Comparison of ENCODE assay signal across 8 cellular contexts in the genomic region with DNA sequence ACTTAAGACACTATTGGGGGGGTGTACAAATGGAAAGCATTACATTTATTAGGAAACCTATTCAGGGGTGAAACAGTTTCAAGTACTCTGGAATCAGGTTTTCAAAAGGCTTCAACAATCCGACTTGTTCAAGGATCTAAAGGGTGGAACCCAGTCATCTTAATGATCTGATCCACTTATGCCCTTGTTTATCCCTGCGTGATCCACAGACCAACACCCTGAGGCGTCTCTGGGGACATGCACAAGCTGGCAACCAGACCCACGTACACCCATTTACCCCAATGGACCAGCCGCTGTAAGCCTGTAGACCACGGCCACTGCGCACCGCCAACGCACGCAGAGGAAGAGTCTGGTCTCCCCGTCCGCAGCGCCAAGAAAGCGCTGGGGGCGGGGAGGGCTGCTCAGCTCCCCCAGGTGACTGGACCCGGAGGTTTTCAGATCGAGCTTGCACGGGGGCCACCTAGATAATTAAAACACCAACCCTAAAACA. TPM values are rescaled to one million over a fixed set of nuclear protein-coding genes. Genes with fewer than 3 reads are reported as not detected.
DNase-seq lines count a peak whose midpoint lies in the region; ATAC-seq, FAIRE-seq and TF ChIP-seq lines count a peak whose summit lies in the region.

No MANE protein-coding gene starts in this region.

- no peaks in the 10 kb centered on the region for H3K9me3 ChIP-seq in cardiac muscle cell (ENCODE audit: low read depth)

- H3K4me3 Mint-ChIP-seq in activated CD8-positive, alpha-beta T cell treated with anti-CD3 and anti-CD28 coated beads, Interleukin-2, amount 10 ng/mL, durations not matched to agents 7 days and 5 days = peak overlapping the region; percentile 91

- H3K27ac Mint-ChIP-seq in activated CD8-positive, alpha-beta T cell treated with anti-CD3 and anti-CD28 coated beads, Interleukin-2, amount 10 ng/mL, durations not matched to agents 7 days and 5 days = peak overlapping the region; percentile 91

- H3K36me3 Mint-ChIP-seq in activated CD8-positive, alpha-beta T cell treated with anti-CD3 and anti-CD28 coated beads, Interleukin-2, amount 10 ng/mL, durations not matched to agents 7 days and 5 days (ENCODE audit: low read depth) = peaks cover 88% of the 10 kb centered on the region

- H3K4me1 Mint-ChIP-seq in activated CD8-positive, alpha-beta T cell treated with anti-CD3 and anti-CD28 coated beads, Interleukin-2, amount 10 ng/mL, durations not matched to agents 7 days and 5 days (ENCODE audit: low read depth) = peaks cover 72% of the 10 kb centered on the region

- CTCF ChIA-PET in activated CD8-positive, alpha-beta T cell treated with anti-CD3 and anti-CD28 coated beads, Interleukin-2, amount 10 ng/mL, durations not matched to agents 7 days and 5 days (lab: Charles Lee) = interaction anchor here (0.7 to 1.5 kb wide), 6 partner anchors 10 to 42 kb away, joined by 3 to 5 read pairs (median 4); a partner anchor contains a TSS

- ATAC-seq in Right ventricle myocardium inferior = no peak
- ATAC-seq in activated CD8-positive, alpha-beta T cell treated with anti-CD3 and anti-CD28 coated beads, Interleukin-2, amount 10 ng/mL, durations not matched to agents 7 days and 5 days = no peak
- no peak for ATAC-seq in HG03457 (IDR thresholded peaks at IDR 0.05; ENCODE audit: unreplicated experiment)

- no peaks in the 10 kb centered on the region for H3K27me3 ChIP-seq in cardiac muscle cell
- no peaks in the 10 kb centered on the region for H3K27me3 ChIP-seq in rectal smooth muscle tissue (ENCODE audit: control insufficient read depth, insufficient read depth, low read length)

- H3K9ac ChIP-seq in rectal smooth muscle tissue (ENCODE audit: low read length) = peak overlapping the region; percentile 64

- TF ChIP-seq CTCF in cardiac muscle cell (IDR thresholded peaks at IDR 0.05; ENCODE audit: low read depth, low read length) (no peak), foreskin fibroblast (IDR thresholded peaks at IDR 0.05; ENCODE audit: low read depth, low read length) (no peak)

- H3K9me3 Mint-ChIP-seq in activated CD8-positive, alpha-beta T cell treated with anti-CD3 and anti-CD28 coated beads, Interleukin-2, amount 10 ng/mL, durations not matched to agents 7 days and 5 days (ENCODE audit: insufficient read depth) = no peaks in the 10 kb centered on the region

- DNase-seq in cardiac muscle cell (ENCODE audit: low read depth in 1 of 2, low spot score in 1 of 2) (peak in 1 of 2 donors; percentile 22), Right ventricle myocardium inferior (ENCODE audit: missing footprints) (no peak), foreskin fibroblast (peak in 1 of 2 donors; percentile 44), frontal cortex (ENCODE audit: low spot score in 2 of 2) (no peak), ecto neural progenitor cell (ENCODE audit: low spot score) (no peak)
- DNase-seq in activated CD8-positive, alpha-beta T cell treated with anti-CD3 and anti-CD28 coated beads, Interleukin-2, amount 10 ng/mL, durations not matched to agents 7 days and 5 days = peak; percentile 48

- H3K27ac ChIP-seq in cardiac muscle cell (peak overlapping the region; percentile 97), rectal smooth muscle tissue (ENCODE audit: low read depth, low read length) (peak overlapping the region; percentile 88)

- H3K36me3 ChIP-seq in cardiac muscle cell (peaks cover 26% of the 10 kb centered on the region), rectal smooth muscle tissue (ENCODE audit: control insufficient read depth, insufficient read depth, low read length) (peaks cover 22% of the 10 kb centered on the region)

- FAIRE-seq in frontal cortex (lab: Jason Lieb, UNC) = no peak

- no peaks in the 10 kb centered on the region for H3K27me3 Mint-ChIP-seq in activated CD8-positive, alpha-beta T cell treated with anti-CD3 and anti-CD28 coated beads, Interleukin-2, amount 10 ng/mL, durations not matched to agents 7 days and 5 days (ENCODE audit: low read depth)

- POLR2A ChIA-PET in activated CD8-positive, alpha-beta T cell treated with anti-CD3 and anti-CD28 coated beads, Interleukin-2, amount 10 ng/mL, durations not matched to agents 7 days and 5 days (lab: Charles Lee) = interaction anchor here (0.7 to 8.7 kb wide), 6 partner anchors 9 to 34 kb away, joined by 3 to 179 read pairs (median 6); a partner anchor contains a TSS

- H3K4me3 ChIP-seq in cardiac muscle cell (peak overlapping the region; percentile 47), foreskin fibroblast (ENCODE audit: low read depth in 1 of 2, low read length in 2 of 2) (peak overlapping the region; percentile 65 to 76), rectal smooth muscle tissue (ENCODE audit: low read length) (peak overlapping the region; percentile 84)

- H3K4me1 ChIP-seq in cardiac muscle cell (ENCODE audit: low read depth) (peaks cover 13% of the 10 kb centered on the region), rectal smooth muscle tissue (ENCODE audit: control insufficient read depth, insufficient read depth, low read length) (peaks cover 14% of the 10 kb centered on the region)

- intact Hi-C loops in Right ventricle myocardium inferior (cut with DNase I) = loop anchor here (2.0 to 5.0 kb wide), 2 partner anchors 25 to 42 kb away; a partner anchor contains a TSS

RNA-seq across cellular contexts. Expression of a gene that starts 13.4 kb away (rescaled TPM):
- total RNA-seq in cardiac muscle cell = 180 and 189 TPM in 2 replicates
- polyA plus RNA-seq in cardiac muscle cell = 111 and 130 TPM in 2 replicates
- 87.6 TPM for total RNA-seq in Right ventricle myocardium inferior
- total RNA-seq in activated CD8-positive, alpha-beta T cell treated with anti-CD3 and anti-CD28 coated beads, Interleukin-2, amount 10 ng/mL, durations not matched to agents 7 days and 5 days = 100 to 1,000 TPM; 512 to 515 TPM
- total RNA-seq in frontal cortex = 97.4 TPM

RNA-seq across cellular contexts. Expression of a gene that starts 24.2 kb away (rescaled TPM):
- not detected in 2 replicates for total RNA-seq in cardiac muscle cell
- polyA plus RNA-seq in cardiac muscle cell = 0.67 TPM in 1 of 2 replicates, not detected in the other
- total RNA-seq in Right ventricle myocardium inferior = not detected
- not detected for total RNA-seq in activated CD8-positive, alpha-beta T cell treated with anti-CD3 and anti-CD28 coated beads, Interleukin-2, amount 10 ng/mL, durations not matched to agents 7 days and 5 days
- total RNA-seq in frontal cortex = not detected

RNA-seq across cellular contexts. Expression of a gene that starts 41.3 kb away (rescaled TPM):
- total RNA-seq in cardiac muscle cell (8.8 and 9.0 TPM in 2 replicates), Right ventricle myocardium inferior (2.7 TPM), frontal cortex (10.6 TPM)
- polyA plus RNA-seq in cardiac muscle cell = 5.3 and 6.0 TPM in 2 replicates
- total RNA-seq in activated CD8-positive, alpha-beta T cell treated with anti-CD3 and anti-CD28 coated beads, Interleukin-2, amount 10 ng/mL, durations not matched to agents 7 days and 5 days = 1 to 10 TPM; 4.8 to 5.2 TPM
